17 cellular contexts compared by ENCODE assay signal in the genomic region with DNA sequence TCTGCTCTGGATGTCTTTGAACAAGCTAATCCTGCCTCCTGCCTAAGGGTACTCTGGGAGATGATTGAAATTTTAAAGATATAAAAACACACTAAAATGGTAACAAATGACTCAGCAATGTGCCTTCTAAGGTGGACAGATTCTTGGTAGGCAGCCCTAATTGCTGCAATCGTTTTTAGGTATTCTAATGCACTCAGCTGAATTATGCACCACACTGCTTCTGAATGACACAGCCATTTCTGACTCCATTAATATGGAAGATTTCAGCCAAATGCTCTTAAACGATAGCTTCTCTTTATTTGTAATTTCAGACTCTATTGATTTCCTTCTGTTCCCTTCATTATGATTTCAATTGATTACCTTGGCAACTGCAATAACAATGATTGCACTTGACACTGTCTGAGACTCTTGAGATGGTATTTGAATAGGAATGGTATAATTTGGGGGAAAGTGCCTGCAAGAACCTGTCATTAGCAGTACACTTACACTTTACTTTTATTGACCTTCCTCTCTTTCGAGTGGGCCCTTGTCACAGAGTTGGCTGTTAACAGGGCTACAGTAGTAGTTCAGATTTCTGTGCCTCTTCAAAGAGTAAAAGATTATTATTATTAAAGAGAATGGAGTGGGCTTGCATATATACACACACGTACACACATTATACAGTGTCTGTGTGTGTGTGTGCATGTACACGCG.
A peak's percentile ranks its signal among the peaks of the same experiment; 100 is the strongest.
DNase-seq lines count a peak whose midpoint lies in the region; ATAC-seq lines count a peak whose summit lies in the region.
"Had no signal": no experiment of that assay in that cellular context is flagged by ENCODE, and none has a peak within 500 bp of the region (broad histone marks: within the 10 kb centered on the region; RNA-seq: fewer than 3 reads in every experiment).

No MANE protein-coding gene starts in this region.

- DNase-seq in NCI-H446 treated with DMSO at 0.1 percent for 48 hours (lab: John Stamatoyannopoulos, UW) (peak; percentile 25), NCI-H446 (lab: John Stamatoyannopoulos, UW) (no peak), NCI-H2029 (lab: John Stamatoyannopoulos, UW) (peak; percentile 38), NCI-H748 (lab: John Stamatoyannopoulos, UW; ENCODE audit: unreplicated experiment) (peak; percentile 99), cerebellum (ENCODE audit: low spot score) (no peak), COLO829 (ENCODE audit: low spot score) (no peak)
- DNase-seq: activated naive CD4-positive, alpha-beta T cell treated with anti-CD3 and anti-CD28 coated beads, Interleukin-2, amount 50 U/mL, for 16 hours; activated T-cell treated with anti-CD3 and anti-CD28 coated beads, Interleukin-2, amount 50 U/mL, for 72 hours; CD4-positive, alpha-beta T cell; GM23248; naive thymus-derived CD4-positive, alpha-beta T cell; NCI-H2171; stimulated activated CD4-positive, alpha-beta T cell treated with anti-CD3 and anti-CD28 coated beads, Interleukin-4, amount 100 ng/mL, for 24 hours; stimulated activated naive CD8-positive, alpha-beta T cell treated with anti-CD3 and anti-CD28 coated beads, Interleukin-15, Interleukin-2, amounts not matched to agents 100 U/mL and 50 U/mL, for 24 hours; T-helper 1 cell had no signal

- ATAC-seq in GM21786 (IDR thresholded peaks at IDR 0.05; ENCODE audit: unreplicated experiment) (no peak), GM21825 (IDR thresholded peaks at IDR 0.05; ENCODE audit: unreplicated experiment) (no peak)
- ATAC-seq: activated T-cell treated with anti-CD3 and anti-CD28 coated beads, Interleukin-2, amount 50 U/mL, for 72 hours; naive thymus-derived CD4-positive, alpha-beta T cell; stimulated activated naive CD8-positive, alpha-beta T cell treated with anti-CD3 and anti-CD28 coated beads, Interleukin-15, Interleukin-2, amounts not matched to agents 100 U/mL and 50 U/mL, for 24 hours had no signal

Comparison
In these comparisons a context has a peak if more than half of its experiments do, and no peak if none do; other contexts are left out.
1. DNase-seq: peak in NCI-H446 treated with DMSO at 0.1 percent for 48 hours (single experiment), NCI-H2029 (single experiment) and NCI-H748 (single experiment); none in NCI-H446 (0 of 2), cerebellum (single experiment) and COLO829 (single experiment).